1 cellular context compared by ENCODE assay signal in the genomic region with DNA sequence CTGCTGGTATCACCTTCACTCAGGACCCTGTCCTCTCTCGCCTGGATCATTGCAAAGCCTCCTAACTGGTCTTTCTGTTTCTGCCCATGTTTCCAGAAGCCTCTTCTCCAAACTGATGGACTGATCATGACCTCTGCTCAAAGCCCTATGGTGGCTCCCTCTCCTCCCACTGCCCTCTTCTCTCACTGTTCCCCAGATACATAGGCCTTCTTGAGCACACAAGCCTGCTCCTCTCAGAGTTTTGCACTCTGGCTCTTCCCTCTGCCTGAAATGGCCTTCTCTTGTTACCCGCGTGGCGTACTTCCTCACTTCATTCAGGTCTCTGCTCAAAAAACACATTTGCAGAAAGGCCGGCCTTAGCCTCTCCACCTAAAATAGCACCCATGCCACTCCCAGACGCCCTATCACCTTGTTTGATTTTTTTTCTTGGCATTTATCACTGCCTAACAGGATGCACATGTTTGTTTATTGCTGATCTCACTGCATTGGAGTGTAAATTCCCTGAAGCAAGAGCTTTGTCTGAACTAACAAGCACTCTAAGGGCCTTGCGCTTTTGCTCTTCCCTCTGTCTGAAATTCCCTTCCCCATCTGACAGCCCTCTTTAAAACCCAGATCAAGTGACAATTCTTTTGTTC.
TF ChIP-seq lines count a peak whose summit lies in the region.

No MANE protein-coding gene starts in this region.

TF ChIP-seq in IMR-90, 13 proteins besides CTCF, POLR2A, EP300 and RAD21:
- TF ChIP-seq, protein P1, sequence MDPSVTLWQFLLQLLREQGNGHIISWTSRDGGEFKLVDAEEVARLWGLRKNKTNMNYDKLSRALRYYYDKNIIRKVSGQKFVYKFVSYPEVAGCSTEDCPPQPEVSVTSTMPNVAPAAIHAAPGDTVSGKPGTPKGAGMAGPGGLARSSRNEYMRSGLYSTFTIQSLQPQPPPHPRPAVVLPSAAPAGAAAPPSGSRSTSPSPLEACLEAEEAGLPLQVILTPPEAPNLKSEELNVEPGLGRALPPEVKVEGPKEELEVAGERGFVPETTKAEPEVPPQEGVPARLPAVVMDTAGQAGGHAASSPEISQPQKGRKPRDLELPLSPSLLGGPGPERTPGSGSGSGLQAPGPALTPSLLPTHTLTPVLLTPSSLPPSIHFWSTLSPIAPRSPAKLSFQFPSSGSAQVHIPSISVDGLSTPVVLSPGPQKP (IDR thresholded peaks at IDR 0.05; ENCODE audit: borderline replicate concordance, low read depth, low read length), result no peak
- TF ChIP-seq NFE2L2 (IDR thresholded peaks at IDR 0.05; ENCODE audit: low read depth, low read length) (no peak), CHD1 (IDR thresholded peaks at IDR 0.05; ENCODE audit: low read depth, low read length) (no peak), RCOR1 (IDR thresholded peaks at IDR 0.05; ENCODE audit: insufficient replicate concordance, low read length) (no peak), SMC3 (IDR thresholded peaks at IDR 0.05; ENCODE audit: low read depth, low read length) (no peak), CEBPB (IDR thresholded peaks at IDR 0.05; ENCODE audit: low read depth, low read length) (no peak), BHLHE40 (IDR thresholded peaks at IDR 0.05; ENCODE audit: low read depth, low read length) (no peak), FOS (IDR thresholded peaks at IDR 0.05; ENCODE audit: low read depth, low read length) (no peak), MXI1 (IDR thresholded peaks at IDR 0.05; ENCODE audit: borderline replicate concordance, low read depth, low read length) (no peak), USF2 (IDR thresholded peaks at IDR 0.05; ENCODE audit: low read depth, low read length) (no peak), MAFK (IDR thresholded peaks at IDR 0.05; ENCODE audit: low read depth, low read length) (no peak), MAZ (IDR thresholded peaks at IDR 0.05; ENCODE audit: borderline replicate concordance, low read depth, low read length) (no peak), RFX5 (IDR thresholded peaks at IDR 0.05; ENCODE audit: low read depth, low read length) (no peak)
